Comparison of ENCODE assay signal across 1 cellular context in genomic region chr20:48824830-48825550, GRCh38.
TF ChIP-seq lines count a peak whose summit lies in the region.

No MANE protein-coding gene starts in this region.

TF ChIP-seq in K562, 482 proteins besides CTCF, POLR2A, EP300 and RAD21 (continued from another document):
- TF ChIP-seq ZNF512 (tag; IDR thresholded peaks at IDR 0.05) (no peak), FIP1L1 (IDR thresholded peaks at IDR 0.05; ENCODE audit: low read depth, low read length, poor library complexity, severe bottlenecking) (no peak), SMARCE1 (IDR thresholded peaks at IDR 0.05) (no peak), ZNF398 (CRISPR knock-in tag; IDR thresholded peaks at IDR 0.05) (no peak), MYBL2 (IDR thresholded peaks at IDR 0.05; ENCODE audit: low read depth) (no peak), MYBL2 (CRISPR knock-in tag; IDR thresholded peaks at IDR 0.05; ENCODE audit: borderline replicate concordance) (no peak), STAT5A (IDR thresholded peaks at IDR 0.05; ENCODE audit: borderline replicate concordance, low read length) (no peak)
